9 cellular contexts compared by ENCODE assay signal in the genomic region with DNA sequence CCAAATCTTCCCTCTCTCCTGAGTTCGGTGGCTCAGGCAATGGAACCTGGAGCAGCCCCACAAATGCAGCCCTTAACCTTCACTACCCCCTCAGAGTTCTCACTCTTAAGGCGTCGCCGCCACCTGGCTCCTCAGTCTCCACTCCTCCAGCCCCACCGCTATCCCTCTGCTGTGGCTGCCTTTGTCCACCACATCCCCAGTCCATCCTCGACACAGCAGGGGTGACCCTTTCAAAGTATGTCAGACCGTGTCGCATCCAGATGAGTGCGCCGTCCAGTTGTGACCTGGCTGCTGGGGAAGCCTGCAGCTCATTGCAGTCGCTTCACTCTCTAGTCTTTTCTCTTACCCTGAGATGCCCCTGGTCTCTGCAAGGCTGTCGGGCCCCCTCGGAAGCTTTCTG. TPM values are rescaled to one million over a fixed set of nuclear protein-coding genes. Genes with fewer than 3 reads are reported as not detected.
DNase-seq lines count a peak whose midpoint lies in the region; ATAC-seq lines count a peak whose summit lies in the region.
"Had no signal": no experiment of that assay in that cellular context is flagged by ENCODE, and none has a peak within 500 bp of the region (broad histone marks: within the 10 kb centered on the region; RNA-seq: fewer than 3 reads in every experiment).

No MANE protein-coding gene starts in this region.

- POLR2A ChIA-PET in T-cell (lab: Charles Lee): interaction anchor here in 1 of 2 donors (0.7 kb wide), 1 partner anchor 51 kb away, joined by 3 read pairs; no protein-coding TSS in a partner anchor

- WGBS in right cardiac atrium: 50% methylated on average over 13 of the region's 13 CpGs

- peaks cover 7% of the 10 kb centered on the region for H3K36me3 Mint-ChIP-seq in T-cell
- peaks cover 49% of the 10 kb centered on the region for H3K36me3 Mint-ChIP-seq in stimulated activated effector memory CD8-positive, alpha-beta T cell treated with anti-CD3 and anti-CD28 coated beads, Interleukin-12 subunit alpha, Interleukin-12 subunit beta, amount 100 ng/mL, for 72 hours

- H3K9me3 Mint-ChIP-seq in T-cell: no peaks in the 10 kb centered on the region
- no peaks in the 10 kb centered on the region for H3K9me3 Mint-ChIP-seq in stimulated activated effector memory CD8-positive, alpha-beta T cell treated with anti-CD3 and anti-CD28 coated beads, Interleukin-12 subunit alpha, Interleukin-12 subunit beta, amount 100 ng/mL, for 72 hours

- H3K27ac ChIP-seq in right cardiac atrium (ENCODE audit: low read length): no peak overlapping the region

- no peaks in the 10 kb centered on the region for H3K27me3 ChIP-seq in right cardiac atrium (ENCODE audit: control insufficient read depth, insufficient read depth)

- peak overlapping the region; percentile 87 to 97 (median 93) for H3K4me3 Mint-ChIP-seq in T-cell
- peak overlapping the region; percentile 92 for H3K4me3 Mint-ChIP-seq in stimulated activated effector memory CD8-positive, alpha-beta T cell treated with anti-CD3 and anti-CD28 coated beads, Interleukin-12 subunit alpha, Interleukin-12 subunit beta, amount 100 ng/mL, for 72 hours

- peak overlapping the region; percentile 88 for H3K4me3 ChIP-seq in right cardiac atrium (ENCODE audit: low read length)

- peaks cover 65 to 75% (median 68%) of the 10 kb centered on the region in 3 donors for H3K4me1 Mint-ChIP-seq in T-cell
- peaks cover 45% of the 10 kb centered on the region for H3K4me1 Mint-ChIP-seq in stimulated activated effector memory CD8-positive, alpha-beta T cell treated with anti-CD3 and anti-CD28 coated beads, Interleukin-12 subunit alpha, Interleukin-12 subunit beta, amount 100 ng/mL, for 72 hours

- no peak for ATAC-seq in T-cell (replicated peaks in 1 of 4)
- ATAC-seq in right cardiac atrium: no peak
- no peak for ATAC-seq in stimulated activated effector memory CD8-positive, alpha-beta T cell treated with anti-CD3 and anti-CD28 coated beads, Interleukin-12 subunit alpha, Interleukin-12 subunit beta, amount 100 ng/mL, for 72 hours

- no peaks in the 10 kb centered on the region for H3K27me3 Mint-ChIP-seq in T-cell

- DNase-seq in NCI-H1417 (lab: John Stamatoyannopoulos, UW) (peak in 2 of 3 experiments; percentile 32 to 47), NCI-H1417 treated with DMSO at 0.1 percent for 48 hours (lab: John Stamatoyannopoulos, UW) (no peak), T-cell (no peak), right cardiac atrium (peak in 2 of 3 donors; percentile 16 to 42), NCI-H2107 (lab: John Stamatoyannopoulos, UW) (no peak), mesenteric fat pad (ENCODE audit: low spot score) (no peak)
- DNase-seq in stimulated activated effector memory CD8-positive, alpha-beta T cell treated with anti-CD3 and anti-CD28 coated beads, Interleukin-12 subunit alpha, Interleukin-12 subunit beta, amount 100 ng/mL, for 72 hours (ENCODE audit: low spot score in 2 of 2): no peak
- DNase-seq in stimulated activated CD8-positive, alpha-beta memory T cell treated with anti-CD3 and anti-CD28 coated beads, Interleukin-4, amount 100 ng/mL, for 48 hours: no peak
- DNase-seq: AML-193 had no signal

- H3K9me3 ChIP-seq in right cardiac atrium (ENCODE audit: control insufficient read depth, low read length): no peaks in the 10 kb centered on the region

- H3K27ac Mint-ChIP-seq in T-cell: peak overlapping the region; percentile 84 to 86
- H3K27ac Mint-ChIP-seq in stimulated activated effector memory CD8-positive, alpha-beta T cell treated with anti-CD3 and anti-CD28 coated beads, Interleukin-12 subunit alpha, Interleukin-12 subunit beta, amount 100 ng/mL, for 72 hours: peak overlapping the region; percentile 95

- CTCF ChIA-PET in T-cell (lab: Charles Lee): interaction anchor here in 1 of 2 donors (0.8 kb wide), 1 partner anchor 91 kb away, joined by 6 read pairs; no protein-coding TSS in a partner anchor

- H3K4me1 ChIP-seq in right cardiac atrium (ENCODE audit: control insufficient read depth, insufficient read depth, low read length): peaks cover 5% of the 10 kb centered on the region

- intact Hi-C loops in right cardiac atrium (cut with DNase I): loop anchor here in 1 of 4 donors (5.0 kb wide), 1 partner anchor 92 kb away; a partner anchor contains a TSS

RNA-seq across cellular contexts. Expression of a gene that starts 1.0 kb away (rescaled TPM):
- total RNA-seq in T-cell (100 to 1,000 TPM in 4 of 5 donors, 10 to 100 TPM in 1; 96.5 to 173 (median 133) TPM), right cardiac atrium (10 to 100 TPM; 27.1 to 40.2 (median 31.8) TPM), mesenteric fat pad (37.8 TPM)
- polyA plus RNA-seq in right cardiac atrium: 28.1 TPM

RNA-seq across cellular contexts. Expression of a gene that starts 1.1 kb away (rescaled TPM):
- total RNA-seq in T-cell (100 to 1,000 TPM in 3 of 5 donors, 10 to 100 TPM in 2; 86.7 to 127 (median 107) TPM), right cardiac atrium (10 to 100 TPM; 33.0 to 49.9 (median 41.4) TPM), mesenteric fat pad (49.6 TPM)
- 123 TPM for polyA plus RNA-seq in right cardiac atrium

RNA-seq across cellular contexts. Expression of a gene that starts 21.6 kb away (rescaled TPM):
- 1 to 10 TPM in 2 of 5 donors, under 1 TPM in 3; 0.23 to 1.7 (median 0.99) TPM for total RNA-seq in T-cell
- total RNA-seq in right cardiac atrium: not detected
- polyA plus RNA-seq in right cardiac atrium: not detected
- total RNA-seq in mesenteric fat pad: not detected

RNA-seq across cellular contexts. Expression of a gene that starts 30.5 kb away (rescaled TPM):
- not detected for total RNA-seq in T-cell
- total RNA-seq in right cardiac atrium: under 1 TPM in 2 of 4 donors, not detected in 2; 0.09 to 0.12 TPM
- not detected for polyA plus RNA-seq in right cardiac atrium
- not detected for total RNA-seq in mesenteric fat pad

RNA-seq across cellular contexts. Expression of a gene that starts 47.6 kb away (rescaled TPM):
- total RNA-seq in T-cell: under 1 TPM in 3 of 5 donors, not detected in 2; 0.22 to 0.49 (median 0.30) TPM
- total RNA-seq in right cardiac atrium: 1 to 10 TPM; 1.0 to 3.1 (median 1.7) TPM
- 0.84 TPM for polyA plus RNA-seq in right cardiac atrium
- total RNA-seq in mesenteric fat pad: 2.6 TPM

Comparison
In these comparisons a context has a peak if more than half of its experiments do, and no peak if none do; other contexts are left out.
1. DNase-seq: peak in NCI-H1417 (2 of 3) and right cardiac atrium (2 of 3); none in NCI-H1417 treated with DMSO at 0.1 percent for 48 hours (single experiment), T-cell (0 of 34), stimulated activated effector memory CD8-positive, alpha-beta T cell treated with anti-CD3 and anti-CD28 coated beads, Interleukin-12 subunit alpha, Interleukin-12 subunit beta, amount 100 ng/mL, for 72 hours (0 of 2), stimulated activated CD8-positive, alpha-beta memory T cell treated with anti-CD3 and anti-CD28 coated beads, Interleukin-4, amount 100 ng/mL, for 48 hours (single experiment), NCI-H2107 (single experiment) and mesenteric fat pad (single experiment).